In genomic region chr22:26068571-26068970, GRCh38 we compare ENCODE assay signal across 18 cellular contexts.
"Had no signal": no experiment of that assay in that cellular context is flagged by ENCODE, and none has a peak within 500 bp of the region (broad histone marks: within the 10 kb centered on the region; RNA-seq: fewer than 3 reads in every experiment).

No MANE protein-coding gene starts in this region.

- H3K4me3 ChIP-seq: coronary artery, esophagus muscularis mucosa, skin epidermis, transverse colon had no signal

- H3K27ac ChIP-seq: coronary artery, esophagus muscularis mucosa, skin epidermis, transverse colon had no signal

- H3K36me3 ChIP-seq: esophagus muscularis mucosa, transverse colon had no signal

- H3K4me1 ChIP-seq: esophagus muscularis mucosa, transverse colon had no signal

- ATAC-seq: activated CD8-positive, alpha-beta T cell treated with anti-CD3 and anti-CD28 coated beads, Interleukin-2, amount 10 ng/mL, durations not matched to agents 7 days and 5 days; left ventricle myocardium superior; natural killer cell treated with Interleukin-12 subunit alpha and Interleukin-12 subunit beta and Interleukin-15 and Interleukin-18, amount 100 ng/mL, for 72 hours; right cardiac atrium; stimulated activated naive CD8-positive, alpha-beta T cell treated with anti-CD3 and anti-CD28 coated beads, Interleukin-15, Interleukin-2, amounts not matched to agents 100 U/mL and 50 U/mL, for 24 hours had no signal

- DNase-seq: activated CD4-positive, alpha-beta T cell treated with anti-CD3 and anti-CD28 coated beads, Interleukin-2, amount 10 ng/mL, durations not matched to agents 24 days and 14 days; activated CD4-positive, CD25-positive, alpha-beta regulatory T cell; activated CD8-positive, alpha-beta memory T cell treated with anti-CD3 and anti-CD28 coated beads, Interleukin-2, amount 50 U/mL, for 4 hours; activated CD8-positive, alpha-beta T cell treated with anti-CD3 and anti-CD28 coated beads, Interleukin-2, amount 10 ng/mL, durations not matched to agents 7 days and 5 days; activated gamma-delta T cell; activated T-cell treated with anti-CD3 and anti-CD28 coated beads, Interleukin-2, amount 50 U/mL, for 48 hours; hippocampal formation; kidney glomerular epithelial cell; left ventricle myocardium superior; mesenchymal stem cell; occipital lobe; right cardiac atrium; stimulated activated naive CD8-positive, alpha-beta T cell treated with anti-CD3 and anti-CD28 coated beads, Interleukin-15, Interleukin-2, amounts not matched to agents 100 U/mL and 50 U/mL, for 24 hours; transverse colon had no signal

- H3K9me3 ChIP-seq: esophagus muscularis mucosa, transverse colon had no signal
